In genomic region chr11:1299621-1300020, GRCh38 we compare ENCODE assay signal across 10 cellular contexts. TPM values are rescaled to one million over a fixed set of nuclear protein-coding genes. Genes with fewer than 3 reads are reported as not detected.
DNase-seq lines count a peak whose midpoint lies in the region; ATAC-seq and TF ChIP-seq lines count a peak whose summit lies in the region.
"Had no signal": no experiment of that assay in that cellular context is flagged by ENCODE, and none has a peak within 500 bp of the region (broad histone marks: within the 10 kb centered on the region; RNA-seq: fewer than 3 reads in every experiment).

No MANE protein-coding gene starts in this region.

- no peak overlapping the region for H3K27ac ChIP-seq in ascending aorta

- DNase-seq in CD14-positive monocyte (ENCODE audit: low spot score) = no peak
- DNase-seq in adipocyte (ENCODE audit: low read depth) = no peak
- peak; percentile 31 for DNase-seq in left kidney (ENCODE audit: low read depth, low spot score)
- peak; percentile 58 for DNase-seq in sciatic nerve (ENCODE audit: low spot score)
- no peak for DNase-seq in activated CD4-positive, CD25-positive, alpha-beta regulatory T cell treated with anti-CD3 and anti-CD28 coated beads, Interleukin-2, amount 50 U/mL, for 72 hours
- DNase-seq in ascending aorta (ENCODE audit: low spot score in 2 of 2) = no peak
- DNase-seq: GDM1; stimulated activated CD8-positive, alpha-beta memory T cell treated with anti-CD3 and anti-CD28 coated beads, Interleukin-4, amount 100 ng/mL, for 48 hours had no signal

- no peak for TF ChIP-seq CTCF in CD14-positive monocyte (IDR thresholded peaks at IDR 0.05)
- no peak for TF ChIP-seq CTCF in ascending aorta (IDR thresholded peaks at IDR 0.05)

- H3K4me1 ChIP-seq in adipocyte (ENCODE audit: control insufficient read depth, insufficient read depth, low read length) = peaks cover 26% of the 10 kb centered on the region
- peaks cover 0 to 9% of the 10 kb centered on the region in 2 donors for H3K4me1 ChIP-seq in ascending aorta

- H3K36me3 ChIP-seq in adipocyte (ENCODE audit: control insufficient read depth, insufficient read depth, low read length, severe bottlenecking) = peaks cover 15% of the 10 kb centered on the region
- peaks cover 9 to 32% of the 10 kb centered on the region in 2 donors for H3K36me3 ChIP-seq in ascending aorta

- no peak for ATAC-seq in sciatic nerve
- no peak for ATAC-seq in HG02884 (IDR thresholded peaks at IDR 0.05; ENCODE audit: unreplicated experiment)
- ATAC-seq in GM21390 (IDR thresholded peaks at IDR 0.05; ENCODE audit: unreplicated experiment) = no peak

- H3K4me3 ChIP-seq in adipocyte (ENCODE audit: low read length) (no peak overlapping the region), ascending aorta (no peak overlapping the region)

- H3K27ac Mint-ChIP-seq in CD14-positive monocyte = peak overlapping the region; percentile 51 to 82 (median 61)

- H3K4me3 Mint-ChIP-seq in CD14-positive monocyte = no peak overlapping the region

- peaks cover 37 to 66% of the 10 kb centered on the region in 2 donors for H3K36me3 Mint-ChIP-seq in CD14-positive monocyte

- no peaks in the 10 kb centered on the region for H3K9me3 Mint-ChIP-seq in CD14-positive monocyte

- intact Hi-C loops in CD14-positive monocyte (cut with micrococcal nuclease) = loop anchor here (5.0 to 10.0 kb wide), 3 partner anchors 32 to 275 kb away; partner anchors contain the start of gene DUSP8 (in 1 of the 2)
- intact Hi-C loops in sciatic nerve (cut with DNase I) = no loop called here
- intact Hi-C loops in ascending aorta (cut with DNase I) = loop anchor here (10.0 kb wide), 1 partner anchor 95 kb away; no protein-coding TSS in a partner anchor

- no peaks in the 10 kb centered on the region for H3K27me3 ChIP-seq in adipocyte (replicated peaks; ENCODE audit: control insufficient read depth, insufficient read depth, low read length)
- no peaks in the 10 kb centered on the region for H3K27me3 ChIP-seq in ascending aorta

- H3K9ac ChIP-seq in adipocyte (ENCODE audit: low read length) = peak overlapping the region; percentile 29

- H3K9me3 ChIP-seq in adipocyte (ENCODE audit: control insufficient read depth, low read length) (no peaks in the 10 kb centered on the region), ascending aorta (no peaks in the 10 kb centered on the region)

- peaks cover 60% of the 10 kb centered on the region for H3K4me1 Mint-ChIP-seq in CD14-positive monocyte

- H3K27me3 Mint-ChIP-seq in CD14-positive monocyte (ENCODE audit: low read depth in 3 of 3) = no peaks in the 10 kb centered on the region

RNA-seq across cellular contexts. Expression of gene TOLLIP, which starts 9.8 kb away (rescaled TPM):
- polyA plus RNA-seq in CD14-positive monocyte = 10 to 100 TPM; 67.9 to 71.7 TPM
- 60.5 TPM for total RNA-seq in sciatic nerve
- total RNA-seq in ascending aorta = 63.0 TPM

Comparison
In these comparisons a context has a peak if more than half of its experiments do, and no peak if none do; other contexts are left out.
1. DNase-seq: peak in left kidney (single experiment) and sciatic nerve (single experiment); none in CD14-positive monocyte (single experiment), adipocyte (single experiment), activated CD4-positive, CD25-positive, alpha-beta regulatory T cell treated with anti-CD3 and anti-CD28 coated beads, Interleukin-2, amount 50 U/mL, for 72 hours (single experiment) and ascending aorta (0 of 2).